In genomic region chr12:21984375-21984774, GRCh38 we compare ENCODE assay signal across 23 cellular contexts. TPM values are rescaled to one million over a fixed set of nuclear protein-coding genes. Genes with fewer than 3 reads are reported as not detected.
DNase-seq lines count a peak whose midpoint lies in the region; ATAC-seq lines count a peak whose summit lies in the region.
"Had no signal": no experiment of that assay in that cellular context is flagged by ENCODE, and none has a peak within 500 bp of the region (broad histone marks: within the 10 kb centered on the region; RNA-seq: fewer than 3 reads in every experiment).

No MANE protein-coding gene starts in this region.

- no peak for DNase-seq in activated T-cell treated with anti-CD3 and anti-CD28 coated beads, Interleukin-2, amount 50 U/mL, for 4 hours
- DNase-seq in activated T-cell treated with anti-CD3 and anti-CD28 coated beads, Interleukin-2, amount 50 U/mL, for 48 hours = no peak
- DNase-seq in GM23248 = no peak
- DNase-seq in stimulated activated effector memory CD8-positive, alpha-beta T cell treated with anti-CD3 and anti-CD28 coated beads, Interleukin-12 subunit alpha, Interleukin-12 subunit beta, amount 100 ng/mL, for 72 hours (ENCODE audit: low spot score in 2 of 2) = no peak
- DNase-seq in effector memory CD4-positive, alpha-beta T cell = no peak
- DNase-seq: C1 segment of cervical spinal cord; CD8-positive, alpha-beta T cell; GOT3; HFFc6; Karpas-422; MV-4-11; NCI-H2029; NCI-H2227 treated with DMSO at 0.1 percent for 48 hours; NCI-H526 treated with DMSO at 0.1 percent for 48 hours; Right ventricle myocardium superior; RPMI8226; T-cell had no signal

- no peaks in the 10 kb centered on the region for H3F3A ChIP-seq in GM23248 (ENCODE audit: insufficient read depth)

- H3K9ac ChIP-seq in GM23248 = no peak overlapping the region

- H3K4me1 ChIP-seq in GM23248 (ENCODE audit: insufficient read depth) = no peaks in the 10 kb centered on the region
- H3K4me1 ChIP-seq in effector memory CD4-positive, alpha-beta T cell (ENCODE audit: control insufficient read depth, insufficient read depth, low read length, poor library complexity, severe bottlenecking) = no peaks in the 10 kb centered on the region
- H3K4me1 ChIP-seq: A549, HAP-1, SJSA1 had no signal

- no peak overlapping the region for H3K4me3 ChIP-seq in GM23248
- H3K4me3 ChIP-seq in effector memory CD4-positive, alpha-beta T cell (ENCODE audit: insufficient read depth, low read depth, low read length, poor library complexity, severe bottlenecking) = no peak overlapping the region
- H3K4me3 ChIP-seq: A549, HAP-1, SJSA1 had no signal

- no peaks in the 10 kb centered on the region for H3K36me3 Mint-ChIP-seq in activated T-cell treated with anti-CD3 and anti-CD28 coated beads, Interleukin-2, amount 50 U/mL, for 4 hours (ENCODE audit: insufficient read depth)
- H3K36me3 Mint-ChIP-seq in activated T-helper 17 cell treated with anti-CD3 and anti-CD28 coated beads, Interleukin-2, amount 50 U/mL, for 72 hours (ENCODE audit: low read depth) = no peaks in the 10 kb centered on the region
- H3K36me3 Mint-ChIP-seq in stimulated activated effector memory CD8-positive, alpha-beta T cell treated with anti-CD3 and anti-CD28 coated beads, Interleukin-12 subunit alpha, Interleukin-12 subunit beta, amount 100 ng/mL, for 72 hours = no peaks in the 10 kb centered on the region
- H3K36me3 Mint-ChIP-seq: CD8-positive, alpha-beta T cell; T-cell had no signal

- H3K27me3 Mint-ChIP-seq in activated T-cell treated with anti-CD3 and anti-CD28 coated beads, Interleukin-2, amount 50 U/mL, for 4 hours (ENCODE audit: low read depth) = peaks cover 15% of the 10 kb centered on the region
- peaks cover 25% of the 10 kb centered on the region for H3K27me3 Mint-ChIP-seq in activated T-helper 17 cell treated with anti-CD3 and anti-CD28 coated beads, Interleukin-2, amount 50 U/mL, for 72 hours

- no peaks in the 10 kb centered on the region for H3K9me2 ChIP-seq in GM23248 (ENCODE audit: insufficient read depth)

- H4K20me1 ChIP-seq in GM23248 (ENCODE audit: insufficient read depth) = no peaks in the 10 kb centered on the region

- H3K4me3 Mint-ChIP-seq in activated T-cell treated with anti-CD3 and anti-CD28 coated beads, Interleukin-2, amount 50 U/mL, for 4 hours = no peak overlapping the region
- H3K4me3 Mint-ChIP-seq in activated T-helper 17 cell treated with anti-CD3 and anti-CD28 coated beads, Interleukin-2, amount 50 U/mL, for 72 hours = no peak overlapping the region
- H3K4me3 Mint-ChIP-seq in stimulated activated effector memory CD8-positive, alpha-beta T cell treated with anti-CD3 and anti-CD28 coated beads, Interleukin-12 subunit alpha, Interleukin-12 subunit beta, amount 100 ng/mL, for 72 hours = no peak overlapping the region
- H3K4me3 Mint-ChIP-seq: CD8-positive, alpha-beta T cell; HFFc6; T-cell had no signal

- H3K27me3 ChIP-seq in GM23248 (replicated peaks; ENCODE audit: insufficient read depth) = no peaks in the 10 kb centered on the region
- no peaks in the 10 kb centered on the region for H3K27me3 ChIP-seq in effector memory CD4-positive, alpha-beta T cell (replicated peaks; ENCODE audit: control insufficient read depth, insufficient read depth, low read length, poor library complexity, severe bottlenecking)

- H3K4me1 Mint-ChIP-seq in activated T-cell treated with anti-CD3 and anti-CD28 coated beads, Interleukin-2, amount 50 U/mL, for 4 hours (ENCODE audit: low read depth) = no peaks in the 10 kb centered on the region
- H3K4me1 Mint-ChIP-seq in activated T-helper 17 cell treated with anti-CD3 and anti-CD28 coated beads, Interleukin-2, amount 50 U/mL, for 72 hours = no peaks in the 10 kb centered on the region
- peaks cover 2% of the 10 kb centered on the region for H3K4me1 Mint-ChIP-seq in stimulated activated effector memory CD8-positive, alpha-beta T cell treated with anti-CD3 and anti-CD28 coated beads, Interleukin-12 subunit alpha, Interleukin-12 subunit beta, amount 100 ng/mL, for 72 hours

- no peak overlapping the region for H3K27ac ChIP-seq in GM23248
- no peak overlapping the region for H3K27ac ChIP-seq in effector memory CD4-positive, alpha-beta T cell (ENCODE audit: insufficient read depth, low read length, poor library complexity, severe bottlenecking)
- H3K27ac ChIP-seq: A549, HL-60, SJSA1 had no signal

- H3K79me2 ChIP-seq in GM23248 (ENCODE audit: insufficient read depth) = no peaks in the 10 kb centered on the region

- no peaks in the 10 kb centered on the region for H3K9me3 ChIP-seq in GM23248 (ENCODE audit: low read depth)
- no peaks in the 10 kb centered on the region for H3K9me3 ChIP-seq in effector memory CD4-positive, alpha-beta T cell (ENCODE audit: control insufficient read depth, low read length)
- H3K9me3 ChIP-seq: A549, HAP-1, SJSA1 had no signal

- no peak overlapping the region for H3K27ac Mint-ChIP-seq in activated T-helper 17 cell treated with anti-CD3 and anti-CD28 coated beads, Interleukin-2, amount 50 U/mL, for 72 hours
- H3K27ac Mint-ChIP-seq in stimulated activated effector memory CD8-positive, alpha-beta T cell treated with anti-CD3 and anti-CD28 coated beads, Interleukin-12 subunit alpha, Interleukin-12 subunit beta, amount 100 ng/mL, for 72 hours = no peak overlapping the region
- H3K27ac Mint-ChIP-seq: CD8-positive, alpha-beta T cell; HFFc6; T-cell had no signal

- peak; percentile 34 to 52 for ATAC-seq in activated T-cell treated with anti-CD3 and anti-CD28 coated beads, Interleukin-2, amount 50 U/mL, for 4 hours
- peak; percentile 39 for ATAC-seq in activated T-helper 17 cell treated with anti-CD3 and anti-CD28 coated beads, Interleukin-2, amount 50 U/mL, for 72 hours (replicated peaks)
- peak; percentile 50 for ATAC-seq in stimulated activated effector memory CD8-positive, alpha-beta T cell treated with anti-CD3 and anti-CD28 coated beads, Interleukin-12 subunit alpha, Interleukin-12 subunit beta, amount 100 ng/mL, for 72 hours
- ATAC-seq in GM18868 (IDR thresholded peaks at IDR 0.05; ENCODE audit: unreplicated experiment) = no peak
- ATAC-seq: A549; CD8-positive, alpha-beta T cell; T-cell had no signal

- H3K9me3 Mint-ChIP-seq in activated T-cell treated with anti-CD3 and anti-CD28 coated beads, Interleukin-2, amount 50 U/mL, for 4 hours = no peaks in the 10 kb centered on the region
- no peaks in the 10 kb centered on the region for H3K9me3 Mint-ChIP-seq in activated T-helper 17 cell treated with anti-CD3 and anti-CD28 coated beads, Interleukin-2, amount 50 U/mL, for 72 hours
- no peaks in the 10 kb centered on the region for H3K9me3 Mint-ChIP-seq in stimulated activated effector memory CD8-positive, alpha-beta T cell treated with anti-CD3 and anti-CD28 coated beads, Interleukin-12 subunit alpha, Interleukin-12 subunit beta, amount 100 ng/mL, for 72 hours
- H3K9me3 Mint-ChIP-seq: CD8-positive, alpha-beta T cell; HFFc6; T-cell had no signal

- in situ Hi-C loops in GM23248 (cut with MboI) = loop anchor here (10.0 kb wide), 1 partner anchor 280 kb away; no protein-coding TSS in a partner anchor

- no peak overlapping the region for H3K4me2 ChIP-seq in GM23248 (ENCODE audit: unreplicated experiment)
- H3K4me2 ChIP-seq: A549 had no signal

- H3K36me3 ChIP-seq in GM23248 (ENCODE audit: low read depth) = no peaks in the 10 kb centered on the region
- no peaks in the 10 kb centered on the region for H3K36me3 ChIP-seq in effector memory CD4-positive, alpha-beta T cell (ENCODE audit: control insufficient read depth, insufficient read depth, low read length)
- H3K36me3 ChIP-seq: HAP-1, SJSA1 had no signal

- H2AFZ ChIP-seq in GM23248 = 0 out of 2 replicates have a peak overlapping the region, but pooled peaks have one; percentile 6

RNA-seq across cellular contexts. Expression of gene ABCC9, which starts 43.1 kb away (rescaled TPM):
- under 1 TPM in 2 of 3 donors, not detected in 1; 0.13 to 0.20 TPM for total RNA-seq in activated T-cell treated with anti-CD3 and anti-CD28 coated beads, Interleukin-2, amount 50 U/mL, for 4 hours
- 41.7 and 44.3 TPM in 2 replicates for total RNA-seq in GM23248 (2014; rRNA removed; shearing (Covaris generic))
- polyA plus RNA-seq in GM23248 (2016; fragmentation: Nextera tagmentation; extraction: Ambion mirVana) = 12.7 and 14.2 TPM in 2 replicates
- total RNA-seq in activated T-helper 17 cell treated with anti-CD3 and anti-CD28 coated beads, Interleukin-2, amount 50 U/mL, for 72 hours = under 1 TPM in 1 of 2 donors, not detected in 1; 0.04 TPM
- total RNA-seq: CD8-positive, alpha-beta T cell had no signal

Comparison
In these comparisons a context has a peak if more than half of its experiments do, and no peak if none do; other contexts are left out.
1. RNA of gene ABCC9, which starts 43.1 kb away (total RNA-seq): 41.7 to 44.3 TPM in GM23248; 0.13 to 0.20 TPM in activated T-cell treated with anti-CD3 and anti-CD28 coated beads, Interleukin-2, amount 50 U/mL, for 4 hours and 0.04 TPM in activated T-helper 17 cell treated with anti-CD3 and anti-CD28 coated beads, Interleukin-2, amount 50 U/mL, for 72 hours; every median in the first group is over 10 times any median in the second.